ENCODE assay signal across 13 cellular contexts in genomic region chr9:96674914-96675538, GRCh38. TPM values are rescaled to one million over a fixed set of nuclear protein-coding genes. Genes with fewer than 3 reads are reported as not detected.
DNase-seq lines count a peak whose midpoint lies in the region; ATAC-seq, FAIRE-seq and TF ChIP-seq lines count a peak whose summit lies in the region.
"Had no signal": no experiment of that assay in that cellular context is flagged by ENCODE, and none has a peak within 500 bp of the region (broad histone marks: within the 10 kb centered on the region; RNA-seq: fewer than 3 reads in every experiment).

No MANE protein-coding gene starts in this region.

- ATAC-seq in HG02970 (IDR thresholded peaks at IDR 0.05; ENCODE audit: low FRiP score, unreplicated experiment) (no peak), HG02571 (IDR thresholded peaks at IDR 0.05; ENCODE audit: unreplicated experiment) (no peak)
- ATAC-seq: psoas muscle had no signal

- no peak for FAIRE-seq in GM12891 (lab: Jason Lieb, UNC)
- FAIRE-seq: islet of Langerhans had no signal

- H3K4me3 ChIP-seq in cardiac fibroblast (replicated peaks in 1 of 2; ENCODE audit: low read depth in 2 of 2, low read length in 2 of 2) = no peak overlapping the region
- H3K4me3 ChIP-seq: cardiac muscle cell, psoas muscle had no signal

- DNase-seq in Caki2 (ENCODE audit: low read depth) (peak; percentile 92), LHCN-M2 (ENCODE audit: low read depth) (peak; percentile 87), cardiac fibroblast (ENCODE audit: low read depth in 2 of 2) (peak; percentile 56 to 77), kidney glomerular epithelial cell (lab: John Stamatoyannopoulos, UW) (peak; percentile 88), GM12891 (ENCODE audit: insufficient read length, low spot score) (no peak), NCI-H510A treated with DMSO at 0.1 percent for 48 hours (lab: John Stamatoyannopoulos, UW) (no peak)
- DNase-seq: activated CD4-positive, alpha-beta T cell treated with anti-CD3 and anti-CD28 coated beads, Interleukin-2, amount 10 ng/mL, durations not matched to agents 7 days and 5 days; Karpas-422; psoas muscle had no signal

- in situ Hi-C loops in Caki2 (cut with HindIII; ENCODE audit: low pct_unique_long_range_greater_than_20kb, low sequenced_read_pairs) = no loop called here

- no peak for TF ChIP-seq POLR2A in GM12891 (IDR thresholded peaks at IDR 0.05; ENCODE audit: low read depth, low read length)

- TF ChIP-seq CTCF in cardiac fibroblast (IDR thresholded peaks at IDR 0.05; ENCODE audit: low read depth, low read length) = no peak

TF ChIP-seq in GM12891, 5 proteins besides CTCF, POLR2A, EP300 and RAD21:
- TF ChIP-seq PAX5 (IDR thresholded peaks at IDR 0.05; ENCODE audit: insufficient read depth, low read length, severe bottlenecking) = no peak

RNA-seq across cellular contexts. Expression of gene PRXL2C, which starts 19.9 kb away (rescaled TPM):
- 17.0 and 24.2 TPM in 2 replicates for total RNA-seq in Caki2 (2014; rRNA removed; shearing (Covaris generic); ENCODE audit: low replicate concordance)
- total RNA-seq in LHCN-M2 (2014; rRNA removed) = 11.2 and 14.6 TPM in 2 replicates
- 8.2 TPM for polyA plus RNA-seq in LHCN-M2 (2012)
- polyA plus RNA-seq in GM12891 (2012; ENCODE audit: low read depth, missing spikeins) = 0.82 TPM

RNA-seq across cellular contexts. Expression of gene CDC14B, which starts 55.4 kb away (rescaled TPM):
- total RNA-seq in Caki2 (2014; rRNA removed; shearing (Covaris generic); ENCODE audit: low replicate concordance) = 15.1 and 19.9 TPM in 2 replicates
- total RNA-seq in LHCN-M2 (2014; rRNA removed) = 10.8 and 12.6 TPM in 2 replicates
- polyA plus RNA-seq in LHCN-M2 (2012) = 4.8 TPM
- 0.19 TPM for polyA plus RNA-seq in GM12891 (2012; ENCODE audit: low read depth, missing spikeins)

Comparison
In these comparisons a context has a peak if more than half of its experiments do, and no peak if none do; other contexts are left out.
1. DNase-seq: peak in Caki2 (single experiment), LHCN-M2 (single experiment), cardiac fibroblast (2 of 2) and kidney glomerular epithelial cell (single experiment); none in GM12891 (single experiment) and NCI-H510A treated with DMSO at 0.1 percent for 48 hours (single experiment).